8 cellular contexts compared by ENCODE assay signal in the genomic region with DNA sequence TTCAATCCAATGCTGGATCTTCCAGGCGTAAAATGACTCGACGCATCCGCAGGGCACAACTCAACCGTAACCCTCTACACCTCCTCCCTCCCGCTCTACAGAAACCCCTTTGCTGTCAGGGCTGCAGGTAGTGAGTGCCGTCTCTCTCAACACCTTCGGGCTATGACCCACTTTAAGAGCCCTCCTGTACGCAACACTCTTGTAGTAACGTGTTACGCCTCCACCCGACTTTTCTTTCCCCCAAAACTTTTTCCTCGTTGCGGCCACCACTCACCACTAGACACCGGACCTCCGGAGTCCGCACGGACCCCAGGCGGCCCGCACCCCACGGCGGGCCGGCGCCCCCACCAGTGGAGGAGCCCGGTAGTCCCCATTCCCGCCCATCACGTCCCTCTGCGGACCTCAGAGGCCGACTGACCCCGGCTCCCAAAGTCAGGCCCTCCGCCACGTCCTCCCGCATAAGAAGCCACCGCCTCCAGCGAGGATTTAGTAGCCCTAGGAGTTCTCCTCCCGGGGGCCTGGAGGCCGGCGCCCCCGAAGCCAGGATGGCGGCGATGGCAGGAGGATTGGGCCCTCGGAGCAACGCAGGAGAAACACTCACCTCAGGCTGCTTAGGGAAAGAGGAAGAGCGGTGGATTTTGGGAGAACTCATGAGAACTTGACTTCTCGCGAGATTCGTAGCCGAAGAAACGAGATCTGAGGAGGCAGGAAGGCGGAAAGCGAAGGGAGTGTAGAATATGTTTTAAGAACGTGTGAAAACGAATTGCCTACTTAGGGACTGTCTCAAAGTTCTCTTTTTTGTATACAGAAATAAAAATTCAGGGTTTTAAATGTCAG. TPM values are rescaled to one million over a fixed set of nuclear protein-coding genes. Genes with fewer than 3 reads are reported as not detected.
DNase-seq lines count a peak whose midpoint lies in the region; ATAC-seq, FAIRE-seq and TF ChIP-seq lines count a peak whose summit lies in the region.

Gene RPL17, minus strand, starts transcription at position 609 of the 837 bp plus-strand sequence.

- peaks cover 0 to 42% (median 33%) of the 10 kb centered on the region in 6 donors for H3K36me3 ChIP-seq in spleen

- peak within 1 kb of the TSS; percentile 91 for H3K4me2 ChIP-seq in A549

- peak within 1 kb of the TSS; percentile 98 for H3K4me3 Mint-ChIP-seq in activated B cell treated with CpG ODN at 0.5 μM for 24 hours

- H3K9me3 ChIP-seq in A549 (no peaks in the 10 kb centered on the region), spleen (no peaks in the 10 kb centered on the region)

- no peak for TF ChIP-seq EP300 in A549 (IDR thresholded peaks at IDR 0.05)

- H3K27ac ChIP-seq in A549, result peak within 1 kb of the TSS; percentile 91 to 97
- H3K27ac ChIP-seq in caudate nucleus (ENCODE audit: low read depth, low read length), result peak within 1 kb of the TSS; percentile 83
- peak within 1 kb of the TSS; percentile 88 to 96 (median 94) for H3K27ac ChIP-seq in spleen

- CTCF ChIA-PET in A549 (lab: Yijun Ruan, JAX), result no interaction called here
- CTCF ChIA-PET in activated B cell treated with CpG ODN at 0.5 μM for 24 hours (lab: Charles Lee), result no interaction called here

- no peaks in the 10 kb centered on the region for H3K9me3 Mint-ChIP-seq in activated B cell treated with CpG ODN at 0.5 μM for 24 hours

- FAIRE-seq in A549 (lab: Jason Lieb, UNC), result no peak

- H3K27me3 ChIP-seq in spleen (replicated peaks in 1 of 7), result no peaks in the 10 kb centered on the region

- peak within 1 kb of the TSS; percentile 98 for H3K27ac Mint-ChIP-seq in activated B cell treated with CpG ODN at 0.5 μM for 24 hours

- H3K36me3 Mint-ChIP-seq in activated B cell treated with CpG ODN at 0.5 μM for 24 hours (ENCODE audit: low read depth), result peaks cover 51% of the 10 kb centered on the region

- peak; percentile 79 to 92 for ATAC-seq in A549
- peak; percentile 74 for ATAC-seq in GM18868 (IDR thresholded peaks at IDR 0.05; ENCODE audit: unreplicated experiment)
- peak; percentile 68 for ATAC-seq in HG03175 (IDR thresholded peaks at IDR 0.05; ENCODE audit: unreplicated experiment)
- ATAC-seq in activated B cell treated with CpG ODN at 0.5 μM for 24 hours (ENCODE audit: low read depth), result peak; percentile 80

- no peak for TF ChIP-seq RAD21 in A549 (conservative IDR thresholded peaks at IDR 0.05 in 1 of 2, IDR thresholded peaks at IDR 0.05 in 1 of 2)

- POLR2A ChIA-PET in A549 (lab: Yijun Ruan, JAX), result interaction anchor here (0.5 kb wide), 1 partner anchor 33 kb away, joined by 4 read pairs; no protein-coding TSS in a partner anchor
- POLR2A ChIA-PET in activated B cell treated with CpG ODN at 0.5 μM for 24 hours (lab: Charles Lee), result interaction anchor here (1.6 kb wide), 1 partner anchor 322 kb away, joined by 4 read pairs; no protein-coding TSS in a partner anchor

- H3K4me3 ChIP-seq in A549 (peak within 1 kb of the TSS; percentile 89), spleen (peak within 1 kb of the TSS; percentile 57 to 88 (median 70))

- H3K4me1 ChIP-seq in A549, result peaks cover 38% of the 10 kb centered on the region
- H3K4me1 ChIP-seq in spleen, result peaks cover 24 to 56% (median 45%) of the 10 kb centered on the region in 6 donors

- DNase-seq in A549 (ENCODE audit: low read depth in 1 of 2, low spot score in 1 of 2), result peak; percentile 87 to 98
- peak; percentile 99 for DNase-seq in NCI-H345 (lab: John Stamatoyannopoulos, UW)
- DNase-seq in activated B cell treated with CpG ODN at 0.5 μM for 24 hours, result peak; percentile 71
- DNase-seq in caudate nucleus (lab: John Stamatoyannopoulos, UW), result peak in 60 of 61 donors; percentile 14 to 97 (median 79)
- peak; percentile 98 for DNase-seq in inferior parietal cortex (ENCODE audit: extremely low spot score)
- DNase-seq in spleen, result peak; percentile 92

- peaks cover 57% of the 10 kb centered on the region for H3K4me1 Mint-ChIP-seq in activated B cell treated with CpG ODN at 0.5 μM for 24 hours

- TF ChIP-seq POLR2A in A549 (IDR thresholded peaks at IDR 0.05; ENCODE audit: low read length), result peak; percentile 88
- peak in 2 of 3 donors; percentile 79 for TF ChIP-seq POLR2A in spleen (IDR thresholded peaks at IDR 0.05)

- intact Hi-C loops in activated B cell treated with CpG ODN at 0.5 μM for 24 hours (cut with micrococcal nuclease) (loop anchor here (1.0 kb wide), 4 partner anchors 32 to 1705 kb away; partner anchors contain the start of genes CXXC1, DYM, ELAC1 and MEX3C), spleen (cut with DNase I; ENCODE audit: low total_unique reads) (no loop called here)

- 1% methylated on average over 22 of the region's 53 CpGs for WGBS in A549 (ENCODE audit: missing lambda C conversion rate)
- 1 to 2% (median 1%) methylated on average over 46 to 53 of the region's 53 CpGs for WGBS in spleen, 5 donors

- no peak for TF ChIP-seq CTCF in A549 (IDR thresholded peaks at IDR 0.05)
- TF ChIP-seq CTCF in activated B cell treated with CpG ODN at 0.5 μM for 24 hours (IDR thresholded peaks at IDR 0.05), result no peak
- peak in 4 of 11 experiments; percentile 42 to 54 (median 48) for TF ChIP-seq CTCF in spleen (IDR thresholded peaks at IDR 0.05 in 8 of 11, conservative IDR thresholded peaks at IDR 0.05 in 3 of 11)

- no peaks in the 10 kb centered on the region for H3K27me3 Mint-ChIP-seq in activated B cell treated with CpG ODN at 0.5 μM for 24 hours

TF ChIP-seq in A549, 52 proteins besides CTCF, POLR2A, EP300 and RAD21:
- no peak for TF ChIP-seq KDM5A (IDR thresholded peaks at IDR 0.05)
- TF ChIP-seq MAFK (IDR thresholded peaks at IDR 0.05; ENCODE audit: partially characterized antibody), result no peak
- TF ChIP-seq ZC3H11A (IDR thresholded peaks at IDR 0.05), result no peak
- TF ChIP-seq PHF8 (IDR thresholded peaks at IDR 0.05; ENCODE audit: borderline replicate concordance, low read depth), result peak; percentile 98
- TF ChIP-seq CBX8 (IDR thresholded peaks at IDR 0.05), result peak; percentile 62; the same call in 1 of the 2 replicates
- TF ChIP-seq, protein P1, sequence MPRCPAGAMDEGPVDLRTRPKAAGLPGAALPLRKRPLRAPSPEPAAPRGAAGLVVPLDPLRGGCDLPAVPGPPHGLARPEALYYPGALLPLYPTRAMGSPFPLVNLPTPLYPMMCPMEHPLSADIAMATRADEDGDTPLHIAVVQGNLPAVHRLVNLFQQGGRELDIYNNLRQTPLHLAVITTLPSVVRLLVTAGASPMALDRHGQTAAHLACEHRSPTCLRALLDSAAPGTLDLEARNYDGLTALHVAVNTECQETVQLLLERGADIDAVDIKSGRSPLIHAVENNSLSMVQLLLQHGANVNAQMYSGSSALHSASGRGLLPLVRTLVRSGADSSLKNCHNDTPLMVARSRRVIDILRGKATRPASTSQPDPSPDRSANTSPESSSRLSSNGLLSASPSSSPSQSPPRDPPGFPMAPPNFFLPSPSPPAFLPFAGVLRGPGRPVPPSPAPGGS (IDR thresholded peaks at IDR 0.05), result peak; percentile 96
- TF ChIP-seq MAX (IDR thresholded peaks at IDR 0.05), result peak; percentile 85
- TF ChIP-seq JUN (IDR thresholded peaks at IDR 0.05), result peak; percentile 92 to 97
- no peak for TF ChIP-seq FOXS1 (CRISPR knock-in tag; IDR thresholded peaks at IDR 0.05)
- TF ChIP-seq GATA3 (IDR thresholded peaks at IDR 0.05; ENCODE audit: borderline replicate concordance), result peak; percentile 55; the same call in 1 of the 2 replicates
- TF ChIP-seq, protein P2, sequence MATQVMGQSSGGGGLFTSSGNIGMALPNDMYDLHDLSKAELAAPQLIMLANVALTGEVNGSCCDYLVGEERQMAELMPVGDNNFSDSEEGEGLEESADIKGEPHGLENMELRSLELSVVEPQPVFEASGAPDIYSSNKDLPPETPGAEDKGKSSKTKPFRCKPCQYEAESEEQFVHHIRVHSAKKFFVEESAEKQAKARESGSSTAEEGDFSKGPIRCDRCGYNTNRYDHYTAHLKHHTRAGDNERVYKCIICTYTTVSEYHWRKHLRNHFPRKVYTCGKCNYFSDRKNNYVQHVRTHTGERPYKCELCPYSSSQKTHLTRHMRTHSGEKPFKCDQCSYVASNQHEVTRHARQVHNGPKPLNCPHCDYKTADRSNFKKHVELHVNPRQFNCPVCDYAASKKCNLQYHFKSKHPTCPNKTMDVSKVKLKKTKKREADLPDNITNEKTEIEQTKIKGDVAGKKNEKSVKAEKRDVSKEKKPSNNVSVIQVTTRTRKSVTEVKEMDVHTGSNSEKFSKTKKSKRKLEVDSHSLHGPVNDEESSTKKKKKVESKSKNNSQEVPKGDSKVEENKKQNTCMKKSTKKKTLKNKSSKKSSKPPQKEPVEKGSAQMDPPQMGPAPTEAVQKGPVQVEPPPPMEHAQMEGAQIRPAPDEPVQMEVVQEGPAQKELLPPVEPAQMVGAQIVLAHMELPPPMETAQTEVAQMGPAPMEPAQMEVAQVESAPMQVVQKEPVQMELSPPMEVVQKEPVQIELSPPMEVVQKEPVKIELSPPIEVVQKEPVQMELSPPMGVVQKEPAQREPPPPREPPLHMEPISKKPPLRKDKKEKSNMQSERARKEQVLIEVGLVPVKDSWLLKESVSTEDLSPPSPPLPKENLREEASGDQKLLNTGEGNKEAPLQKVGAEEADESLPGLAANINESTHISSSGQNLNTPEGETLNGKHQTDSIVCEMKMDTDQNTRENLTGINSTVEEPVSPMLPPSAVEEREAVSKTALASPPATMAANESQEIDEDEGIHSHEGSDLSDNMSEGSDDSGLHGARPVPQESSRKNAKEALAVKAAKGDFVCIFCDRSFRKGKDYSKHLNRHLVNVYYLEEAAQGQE (IDR thresholded peaks at IDR 0.05), result peak; percentile 97
- peak; percentile 98 for TF ChIP-seq CHD2 (IDR thresholded peaks at IDR 0.05; ENCODE audit: low read length, partially characterized antibody)
- TF ChIP-seq MYC (IDR thresholded peaks at IDR 0.05; ENCODE audit: borderline replicate concordance, low read length), result peak; percentile 72; the same call in 1 of the 2 replicates

RNA-seq across cellular contexts. Expression of gene RPL17, which starts in this region (rescaled TPM):
- 2,609 and 3,410 TPM in 2 replicates for polyA plus RNA-seq in A549 (2011; rRNA removed)
- polyA plus RNA-seq in A549 (2012; cell fraction: cytosol; rRNA removed), result 2,174 and 2,488 TPM in 2 replicates
- polyA plus RNA-seq in A549 (2012; cell fraction: nucleus; rRNA removed), result 515 and 883 TPM in 2 replicates
- 2,202 to 2,477 TPM (median 2,230 TPM) in 3 replicates for polyA plus RNA-seq in A549 (2017; fragmentation: RNase III; extraction: RNeasy Plus Mini Kit Qiagen cat#74134 plus additional on column Dnase treatment)
- 448 and 454 TPM in 2 replicates for polyA minus RNA-seq in A549 (2011; rRNA and poly(A)+ RNA removed)
- total RNA-seq in activated B cell treated with CpG ODN at 0.5 μM for 24 hours, result 2,467 and 2,722 TPM in 2 replicates
- 1,000 to 10,000 TPM; 1,238 to 2,185 (median 1,486) TPM for total RNA-seq in spleen
- polyA plus RNA-seq in spleen, result 1,000 to 10,000 TPM; 4,194 to 5,056 (median 4,968) TPM

Comparison
In these comparisons a context has a peak if more than half of its experiments do, and no peak if none do; other contexts are left out.
1. Peak in every context shown above with its lines: DNase-seq, ATAC-seq, H3K4me3 ChIP-seq and H3K27ac ChIP-seq.